In the genomic region with DNA sequence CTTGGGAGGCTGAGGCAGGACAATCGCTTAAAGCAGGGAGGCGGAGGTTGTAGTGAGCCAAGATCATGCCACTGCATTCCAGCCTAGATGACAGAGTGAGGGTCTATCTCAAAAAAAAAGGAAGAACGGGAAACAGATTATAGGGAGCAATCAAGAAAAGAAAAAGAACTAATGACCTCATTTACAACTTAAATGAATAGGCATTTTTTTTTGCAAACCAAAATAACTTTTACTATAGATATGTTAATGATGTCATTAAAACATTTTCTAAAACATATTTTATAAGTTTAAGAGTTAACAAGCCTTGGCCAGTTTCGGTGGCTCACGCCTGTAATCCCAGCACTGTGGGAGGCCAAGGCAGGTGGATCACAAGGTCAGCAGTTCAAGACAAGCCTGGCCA, we compare ENCODE assay signal across 22 cellular contexts. TPM values are rescaled to one million over a fixed set of nuclear protein-coding genes. Genes with fewer than 3 reads are reported as not detected.
A peak's percentile ranks its signal among the peaks of the same experiment; 100 is the strongest.
DNase-seq lines count a peak whose midpoint lies in the region; ATAC-seq and TF ChIP-seq lines count a peak whose summit lies in the region.
"Had no signal": no experiment of that assay in that cellular context is flagged by ENCODE, and none has a peak within 500 bp of the region (broad histone marks: within the 10 kb centered on the region; RNA-seq: fewer than 3 reads in every experiment).

No MANE protein-coding gene starts in this region.

- peaks cover 9% of the 10 kb centered on the region for H3K9me3 ChIP-seq in hepatocyte (ENCODE audit: low read depth)
- H3K9me3 ChIP-seq: HAP-1, SJCRH30 had no signal

- H3K27me3 ChIP-seq in hepatocyte: no peaks in the 10 kb centered on the region
- H3K27me3 ChIP-seq: SJCRH30 had no signal

- H3K9me3 Mint-ChIP-seq in activated naive CD4-positive, alpha-beta T cell treated with anti-CD3 and anti-CD28 coated beads for 36 hours: peaks cover 29% of the 10 kb centered on the region
- peaks cover 39% of the 10 kb centered on the region for H3K9me3 Mint-ChIP-seq in WTC11
- peaks cover 41% of the 10 kb centered on the region for H3K9me3 Mint-ChIP-seq in activated CD8-positive, alpha-beta T cell treated with anti-CD3 and anti-CD28 coated beads, Interleukin-2, amount 10 ng/mL, durations not matched to agents 7 days and 5 days (ENCODE audit: insufficient read depth)

- no peaks in the 10 kb centered on the region for H4K20me1 ChIP-seq in hepatocyte (ENCODE audit: insufficient read depth, poor library complexity, severe bottlenecking)

- WGBS in hepatocyte (ENCODE audit: low lambda C conversion rate, missing lambda C conversion rate): 85% methylated on average over 5 of the region's 5 CpGs

- H3K36me3 Mint-ChIP-seq in activated naive CD4-positive, alpha-beta T cell treated with anti-CD3 and anti-CD28 coated beads for 36 hours (ENCODE audit: low read depth): peaks cover 32% of the 10 kb centered on the region
- peaks cover 32% of the 10 kb centered on the region for H3K36me3 Mint-ChIP-seq in WTC11
- peaks cover 46% of the 10 kb centered on the region for H3K36me3 Mint-ChIP-seq in activated CD8-positive, alpha-beta T cell treated with anti-CD3 and anti-CD28 coated beads, Interleukin-2, amount 10 ng/mL, durations not matched to agents 7 days and 5 days (ENCODE audit: low read depth)

- no peak for DNase-seq in activated naive CD4-positive, alpha-beta T cell treated with anti-CD3 and anti-CD28 coated beads for 36 hours
- no peak for DNase-seq in activated naive CD4-positive, alpha-beta T cell treated with Interleukin-2 at 50 U/mL for 16 hours
- DNase-seq in WTC11 (ENCODE audit: low spot score): no peak
- no peak for DNase-seq in hepatocyte (ENCODE audit: low spot score)
- DNase-seq in activated CD8-positive, alpha-beta T cell treated with anti-CD3 and anti-CD28 coated beads, Interleukin-2, amount 10 ng/mL, durations not matched to agents 7 days and 5 days: no peak
- no peak for DNase-seq in GM10248 (ENCODE audit: extremely low spot score)
- no peak for DNase-seq in NCI-H2081 (lab: John Stamatoyannopoulos, UW)
- DNase-seq: 8988T, ACHN, DMS153, DND-41, GM23248, NCI-H1048, NCI-H1417, NCI-H1694, NCI-H2029 treated with DMSO at 0.1 percent for 48 hours, NCI-H2227 treated with DMSO at 0.1 percent for 48 hours, NCI-H526 treated with DMSO at 0.1 percent for 48 hours, PC-9, SJCRH30 had no signal

- peaks cover 51% of the 10 kb centered on the region for H3K4me1 Mint-ChIP-seq in activated naive CD4-positive, alpha-beta T cell treated with anti-CD3 and anti-CD28 coated beads for 36 hours (ENCODE audit: low read depth)
- H3K4me1 Mint-ChIP-seq in WTC11: peaks cover 25% of the 10 kb centered on the region
- peaks cover 30% of the 10 kb centered on the region for H3K4me1 Mint-ChIP-seq in activated CD8-positive, alpha-beta T cell treated with anti-CD3 and anti-CD28 coated beads, Interleukin-2, amount 10 ng/mL, durations not matched to agents 7 days and 5 days (ENCODE audit: low read depth)

- CTCF ChIA-PET in activated naive CD4-positive, alpha-beta T cell treated with anti-CD3 and anti-CD28 coated beads for 36 hours (lab: Charles Lee): no interaction called here
- CTCF ChIA-PET in WTC11 (lab: Charles Lee) (no interaction called here), GM10248 (lab: Yijun Ruan, JAX) (interaction anchor here (1.3 kb wide), 1 partner anchor 28 kb away, joined by 3 read pairs; no protein-coding TSS in a partner anchor)
- CTCF ChIA-PET in activated CD8-positive, alpha-beta T cell treated with anti-CD3 and anti-CD28 coated beads, Interleukin-2, amount 10 ng/mL, durations not matched to agents 7 days and 5 days (lab: Charles Lee): interaction anchor here (1.3 kb wide), 1 partner anchor 19 kb away, joined by 3 read pairs; no protein-coding TSS in a partner anchor

- no peaks in the 10 kb centered on the region for H3K4me1 ChIP-seq in hepatocyte (ENCODE audit: insufficient read depth)
- H3K4me1 ChIP-seq: SJCRH30 had no signal

- peak overlapping the region; percentile 33 for H3K27ac ChIP-seq in hepatocyte
- H3K27ac ChIP-seq: GM23248, PC-9, SJCRH30 had no signal

- no peaks in the 10 kb centered on the region for H3K36me3 ChIP-seq in hepatocyte (replicated peaks; ENCODE audit: insufficient read depth, low read depth)
- H3K36me3 ChIP-seq: HAP-1, SJCRH30 had no signal

- H3K4me3 Mint-ChIP-seq in activated naive CD4-positive, alpha-beta T cell treated with anti-CD3 and anti-CD28 coated beads for 36 hours: no peak overlapping the region
- no peak overlapping the region for H3K4me3 Mint-ChIP-seq in WTC11
- no peak overlapping the region for H3K4me3 Mint-ChIP-seq in activated CD8-positive, alpha-beta T cell treated with anti-CD3 and anti-CD28 coated beads, Interleukin-2, amount 10 ng/mL, durations not matched to agents 7 days and 5 days

- intact Hi-C loops in activated naive CD4-positive, alpha-beta T cell treated with anti-CD3 and anti-CD28 coated beads for 36 hours (cut with micrococcal nuclease): loop anchor here (5.0 kb wide), 1 partner anchor 205 kb away; no protein-coding TSS in a partner anchor

- H3K9me2 ChIP-seq in hepatocyte (replicated peaks; ENCODE audit: insufficient read depth): no peaks in the 10 kb centered on the region

- TF ChIP-seq CTCF in WTC11 (IDR thresholded peaks at IDR 0.05) (no peak), hepatocyte (IDR thresholded peaks at IDR 0.05; ENCODE audit: poor library complexity) (no peak), GM10248 (IDR thresholded peaks at IDR 0.05; ENCODE audit: control extremely low read depth, extremely low read depth, low read depth, missing control alignments) (no peak)

- ATAC-seq in WTC11: no peak; the same call in 1 of the 2 replicates
- no peak for ATAC-seq in activated CD8-positive, alpha-beta T cell treated with anti-CD3 and anti-CD28 coated beads, Interleukin-2, amount 10 ng/mL, durations not matched to agents 7 days and 5 days
- ATAC-seq: Right ventricle myocardium inferior had no signal

- H3K4me2 ChIP-seq in hepatocyte: peak overlapping the region; percentile 43
- H3K4me2 ChIP-seq: PC-9 had no signal

- H3K27me3 Mint-ChIP-seq in activated naive CD4-positive, alpha-beta T cell treated with anti-CD3 and anti-CD28 coated beads for 36 hours (ENCODE audit: low read depth): no peaks in the 10 kb centered on the region
- H3K27me3 Mint-ChIP-seq in WTC11 (ENCODE audit: low read depth): no peaks in the 10 kb centered on the region; the same call in 1 of the 2 replicates
- no peaks in the 10 kb centered on the region for H3K27me3 Mint-ChIP-seq in activated CD8-positive, alpha-beta T cell treated with anti-CD3 and anti-CD28 coated beads, Interleukin-2, amount 10 ng/mL, durations not matched to agents 7 days and 5 days (ENCODE audit: low read depth)

- H2AFZ ChIP-seq in hepatocyte: no peak overlapping the region
- H2AFZ ChIP-seq: GM23248, PC-9 had no signal

- POLR2A ChIA-PET in WTC11 (lab: Charles Lee): no interaction called here
- POLR2A ChIA-PET in activated CD8-positive, alpha-beta T cell treated with anti-CD3 and anti-CD28 coated beads, Interleukin-2, amount 10 ng/mL, durations not matched to agents 7 days and 5 days (lab: Charles Lee): no interaction called here
- POLR2A ChIA-PET in GM10248 (lab: Yijun Ruan, JAX): no interaction called here

- no peak overlapping the region for H3K4me3 ChIP-seq in hepatocyte
- H3K4me3 ChIP-seq: GM23248, HAP-1, PC-9, SJCRH30 had no signal

- no peaks in the 10 kb centered on the region for H3K79me2 ChIP-seq in hepatocyte

- peak overlapping the region; percentile 46 for H3K27ac Mint-ChIP-seq in activated naive CD4-positive, alpha-beta T cell treated with anti-CD3 and anti-CD28 coated beads for 36 hours
- peak overlapping the region; percentile 34; the same call in 1 of the 2 replicates for H3K27ac Mint-ChIP-seq in WTC11
- H3K27ac Mint-ChIP-seq in activated CD8-positive, alpha-beta T cell treated with anti-CD3 and anti-CD28 coated beads, Interleukin-2, amount 10 ng/mL, durations not matched to agents 7 days and 5 days: no peak overlapping the region

TF ChIP-seq in WTC11, 78 proteins besides CTCF, POLR2A, EP300 and RAD21:
- peak; percentile 64; the same call in 1 of the 2 replicates for TF ChIP-seq ZNF121 (CRISPR knock-in tag; IDR thresholded peaks at IDR 0.05)
- no peak for TF ChIP-seq ESRRA (CRISPR knock-in tag; IDR thresholded peaks at IDR 0.05; ENCODE audit: borderline replicate concordance)

RNA-seq across cellular contexts. Expression of a gene that starts 6.8 kb away (rescaled TPM):
- total RNA-seq in activated naive CD4-positive, alpha-beta T cell treated with anti-CD3 and anti-CD28 coated beads for 36 hours: 10 to 100 TPM; 65.6 to 73.5 TPM
- total RNA-seq in WTC11 (2021) (78.1 to 91.4 TPM (median 79.9 TPM) in 3 replicates), hepatocyte (63.8 and 91.5 TPM in 2 replicates)
- polyA plus RNA-seq in hepatocyte: 23.9 and 28.8 TPM in 2 replicates
- 100 to 1,000 TPM; 112 to 126 TPM for total RNA-seq in activated CD8-positive, alpha-beta T cell treated with anti-CD3 and anti-CD28 coated beads, Interleukin-2, amount 10 ng/mL, durations not matched to agents 7 days and 5 days

Comparison
In these comparisons a context has a peak if more than half of its experiments do, and no peak if none do; other contexts are left out.
1. CTCF ChIA-PET loops: an anchor here in activated CD8-positive, alpha-beta T cell treated with anti-CD3 and anti-CD28 coated beads, Interleukin-2, amount 10 ng/mL, durations not matched to agents 7 days and 5 days (1.3 kb wide) and GM10248 (1.3 kb wide); none called in activated naive CD4-positive, alpha-beta T cell treated with anti-CD3 and anti-CD28 coated beads for 36 hours and WTC11.